In the genomic region with DNA sequence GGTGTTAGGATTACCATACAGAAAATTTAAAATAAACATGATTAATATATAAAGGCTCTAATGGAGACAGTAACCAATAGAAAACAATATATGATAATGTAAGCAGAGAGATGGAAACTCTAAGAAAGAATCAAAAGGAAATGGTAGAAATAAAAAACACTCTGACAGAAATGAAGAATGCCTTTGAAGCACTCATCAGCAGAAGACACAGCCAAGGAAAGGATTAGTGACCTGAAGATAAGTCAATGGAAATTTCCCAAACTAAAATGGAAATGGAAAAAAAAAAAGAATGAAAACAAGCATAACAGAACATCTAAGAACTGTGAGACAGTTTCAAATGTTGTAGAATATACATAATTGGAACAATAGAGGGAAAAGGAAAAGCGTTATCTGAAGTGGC, we compare ENCODE assay signal across 10 cellular contexts.
"Had no signal": no experiment of that assay in that cellular context is flagged by ENCODE, and none has a peak within 500 bp of the region (broad histone marks: within the 10 kb centered on the region; RNA-seq: fewer than 3 reads in every experiment).

No MANE protein-coding gene starts in this region.

- FAIRE-seq: H1, H54 had no signal

- H3K9ac ChIP-seq: GM23248 had no signal

- H3K36me3 ChIP-seq: HAP-1 had no signal

- H3K4me3 ChIP-seq: GM23248, GM23338, HAP-1 had no signal

- ATAC-seq: GM23338 had no signal

- H3K4me2 ChIP-seq: GM23338 had no signal

- H3K27ac ChIP-seq: GM23248 had no signal

- DNase-seq: GM23248, GOT3, H7, H9, HCEC 1CT, HFFc6 had no signal

- H2AFZ ChIP-seq: GM23248, GM23338 had no signal

- H3K9me3 ChIP-seq: HAP-1 had no signal

- H3K4me1 ChIP-seq: HAP-1 had no signal
